9 cellular contexts compared by ENCODE assay signal in the genomic region with DNA sequence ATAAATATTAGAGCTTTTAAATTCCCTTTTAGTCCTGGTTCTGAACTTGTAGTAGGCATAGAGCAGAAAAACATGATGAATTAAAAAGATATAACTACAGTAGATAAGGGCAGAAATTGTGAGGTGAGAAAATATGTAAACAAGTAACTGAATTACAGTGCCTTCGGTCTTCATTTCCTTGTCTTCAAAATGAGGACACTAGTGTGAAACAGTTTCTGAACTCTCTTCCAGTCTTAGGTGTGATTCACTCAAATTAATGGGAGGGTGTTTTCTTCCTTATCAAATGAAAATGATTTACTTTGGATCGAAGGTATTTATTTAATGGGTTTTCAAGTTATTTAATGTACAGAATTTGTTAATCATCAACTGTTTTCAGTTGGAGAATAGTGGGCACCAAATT. TPM values are rescaled to one million over a fixed set of nuclear protein-coding genes. Genes with fewer than 3 reads are reported as not detected.
DNase-seq lines count a peak whose midpoint lies in the region.
"Had no signal": no experiment of that assay in that cellular context is flagged by ENCODE, and none has a peak within 500 bp of the region (broad histone marks: within the 10 kb centered on the region; RNA-seq: fewer than 3 reads in every experiment).

No MANE protein-coding gene starts in this region.

- no peaks in the 10 kb centered on the region for H3K9me3 Mint-ChIP-seq in activated T-helper 2 cell treated with anti-CD3 and anti-CD28 coated beads, Interferon-gamma antibody, Interleukin-2, Interleukin-4, amounts not matched to agents 10 μg/mL and 5 μg/mL and 100 μg/mL, durations not matched to agents 14 hours and 24 hours and 36 hours

- H3K9me3 ChIP-seq in HUES48 (ENCODE audit: control insufficient read depth, insufficient read depth, low read length) (no peaks in the 10 kb centered on the region), iPS-18a (ENCODE audit: control insufficient read depth, low read depth, low read length) (no peaks in the 10 kb centered on the region)

- intact Hi-C loops in activated T-helper 2 cell treated with anti-CD3 and anti-CD28 coated beads, Interferon-gamma antibody, Interleukin-2, Interleukin-4, amounts not matched to agents 10 μg/mL and 5 μg/mL and 100 μg/mL, durations not matched to agents 14 hours and 24 hours and 36 hours (cut with micrococcal nuclease), result no loop called here

- H3K27ac ChIP-seq in HUES48 (ENCODE audit: low read depth, low read length) (peak overlapping the region; percentile 99), iPS-18a (ENCODE audit: low read length) (peak overlapping the region; percentile 29)

- H3K4me3 ChIP-seq in HUES48 (ENCODE audit: low read depth, low read length) (peak overlapping the region; percentile 83), iPS-18a (ENCODE audit: low read length) (peak overlapping the region; percentile 81)

- H3K9ac ChIP-seq in HUES48 (ENCODE audit: low read depth, low read length) (peak overlapping the region; percentile 93), iPS-18a (ENCODE audit: low read length) (peak overlapping the region; percentile 74)

- H3K36me3 Mint-ChIP-seq in activated T-helper 2 cell treated with anti-CD3 and anti-CD28 coated beads, Interferon-gamma antibody, Interleukin-2, Interleukin-4, amounts not matched to agents 10 μg/mL and 5 μg/mL and 100 μg/mL, durations not matched to agents 14 hours and 24 hours and 36 hours (ENCODE audit: low read depth), result no peaks in the 10 kb centered on the region

- H3K4me3 Mint-ChIP-seq in activated T-helper 2 cell treated with anti-CD3 and anti-CD28 coated beads, Interferon-gamma antibody, Interleukin-2, Interleukin-4, amounts not matched to agents 10 μg/mL and 5 μg/mL and 100 μg/mL, durations not matched to agents 14 hours and 24 hours and 36 hours (ENCODE audit: low read depth), result peak overlapping the region; percentile 66

- no peak for DNase-seq in activated T-helper 2 cell treated with anti-CD3 and anti-CD28 coated beads, Interferon-gamma antibody, Interleukin-2, Interleukin-4, amounts not matched to agents 10 μg/mL and 5 μg/mL and 100 μg/mL, durations not matched to agents 14 hours and 24 hours and 36 hours (ENCODE audit: low spot score)
- DNase-seq in renal cortical epithelial cell (ENCODE audit: low read depth) (peak; percentile 57), GM19238 (ENCODE audit: insufficient read length, low spot score) (no peak), COLO668 (lab: John Stamatoyannopoulos, UW; ENCODE audit: unreplicated experiment) (no peak), CD1c-positive myeloid dendritic cell (ENCODE audit: extremely low spot score) (no peak)
- DNase-seq in NK-92 treated with Interleukin-12 subunit alpha and Interleukin-12 subunit beta, amount 100 ng/mL, for 24 hours (lab: John Stamatoyannopoulos, UW), result no peak
- DNase-seq: GF-D8 had no signal

- no peaks in the 10 kb centered on the region for H3K27me3 ChIP-seq in HUES48 (ENCODE audit: control insufficient read depth, insufficient read depth, low read length)
- H3K27me3 ChIP-seq in iPS-18a (ENCODE audit: control insufficient read depth, insufficient read depth, low read length), result peaks cover 7% of the 10 kb centered on the region

- H3K27ac Mint-ChIP-seq in activated T-helper 2 cell treated with anti-CD3 and anti-CD28 coated beads, Interferon-gamma antibody, Interleukin-2, Interleukin-4, amounts not matched to agents 10 μg/mL and 5 μg/mL and 100 μg/mL, durations not matched to agents 14 hours and 24 hours and 36 hours, result no peak overlapping the region

- H3K36me3 ChIP-seq in HUES48 (ENCODE audit: control insufficient read depth, insufficient read depth, low read length) (peaks cover 9% of the 10 kb centered on the region; the same call in 1 of the 2 replicates), iPS-18a (ENCODE audit: control insufficient read depth, low read depth, low read length) (peaks cover 6% of the 10 kb centered on the region)

- peaks cover 42% of the 10 kb centered on the region for H3K27me3 Mint-ChIP-seq in activated T-helper 2 cell treated with anti-CD3 and anti-CD28 coated beads, Interferon-gamma antibody, Interleukin-2, Interleukin-4, amounts not matched to agents 10 μg/mL and 5 μg/mL and 100 μg/mL, durations not matched to agents 14 hours and 24 hours and 36 hours (ENCODE audit: low read depth)

- peaks cover 17% of the 10 kb centered on the region for H3K4me1 ChIP-seq in HUES48 (ENCODE audit: control insufficient read depth, insufficient read depth, low read length)
- H3K4me1 ChIP-seq in iPS-18a (ENCODE audit: control insufficient read depth, low read depth, low read length), result peaks cover 24% of the 10 kb centered on the region

- H3K4me1 Mint-ChIP-seq in activated T-helper 2 cell treated with anti-CD3 and anti-CD28 coated beads, Interferon-gamma antibody, Interleukin-2, Interleukin-4, amounts not matched to agents 10 μg/mL and 5 μg/mL and 100 μg/mL, durations not matched to agents 14 hours and 24 hours and 36 hours (ENCODE audit: low read depth), result peaks cover 8% of the 10 kb centered on the region

RNA-seq across cellular contexts. Expression of a gene that starts 1.5 kb away (rescaled TPM):
- total RNA-seq in activated T-helper 2 cell treated with anti-CD3 and anti-CD28 coated beads, Interferon-gamma antibody, Interleukin-2, Interleukin-4, amounts not matched to agents 10 μg/mL and 5 μg/mL and 100 μg/mL, durations not matched to agents 14 hours and 24 hours and 36 hours, result 1.4 and 1.7 TPM in 2 replicates
- total RNA-seq in renal cortical epithelial cell, result 30.6 and 65.2 TPM in 2 replicates

Comparison
In these comparisons a context has a peak if more than half of its experiments do, and no peak if none do; other contexts are left out.
1. RNA of a gene that starts 1.5 kb away (total RNA-seq): 30.6 to 65.2 TPM in renal cortical epithelial cell; 1.4 to 1.7 TPM in activated T-helper 2 cell treated with anti-CD3 and anti-CD28 coated beads, Interferon-gamma antibody, Interleukin-2, Interleukin-4, amounts not matched to agents 10 μg/mL and 5 μg/mL and 100 μg/mL, durations not matched to agents 14 hours and 24 hours and 36 hours; every median in the first group is over 10 times any median in the second.